8 cellular contexts compared by ENCODE assay signal in the genomic region with DNA sequence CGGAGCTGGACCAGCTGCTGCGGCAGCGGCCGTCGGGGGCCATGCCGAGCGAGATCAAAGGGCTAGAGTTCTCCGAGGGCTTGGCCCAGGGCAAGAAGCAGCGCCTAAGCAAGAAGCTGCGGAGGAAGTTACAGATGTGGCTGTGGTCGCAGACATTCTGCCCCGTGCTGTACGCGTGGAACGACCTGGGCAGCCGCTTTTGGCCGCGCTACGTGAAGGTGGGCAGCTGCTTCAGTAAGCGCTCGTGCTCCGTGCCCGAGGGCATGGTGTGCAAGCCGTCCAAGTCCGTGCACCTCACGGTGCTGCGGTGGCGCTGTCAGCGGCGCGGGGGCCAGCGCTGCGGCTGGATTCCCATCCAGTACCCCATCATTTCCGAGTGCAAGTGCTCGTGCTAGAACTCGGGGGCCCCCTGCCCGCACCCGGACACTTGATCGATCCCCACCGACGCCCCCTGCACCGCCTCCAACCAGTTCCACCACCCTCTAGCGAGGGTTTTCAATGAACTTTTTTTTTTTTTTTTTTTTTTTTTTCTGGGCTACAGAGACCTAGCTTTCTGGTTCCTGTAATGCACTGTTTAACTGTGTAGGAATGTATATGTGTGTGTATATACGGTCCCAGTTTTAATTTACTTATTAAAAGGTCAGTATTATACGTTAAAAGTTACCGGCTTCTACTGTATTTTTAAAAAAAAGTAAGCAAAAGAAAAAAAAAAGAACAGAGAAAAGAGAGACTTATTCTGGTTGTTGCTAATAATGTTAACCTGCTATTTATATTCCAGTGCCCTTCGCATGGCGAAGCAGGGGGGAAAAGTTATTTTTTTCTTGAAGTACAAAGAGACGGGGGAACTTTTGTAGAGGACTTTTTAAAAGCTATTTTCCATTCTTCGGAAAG. TPM values are rescaled to one million over a fixed set of nuclear protein-coding genes. Genes with fewer than 3 reads are reported as not detected.
DNase-seq lines count a peak whose midpoint lies in the region; ATAC-seq and TF ChIP-seq lines count a peak whose summit lies in the region.

No MANE protein-coding gene starts in this region.

- peaks cover 21% of the 10 kb centered on the region for H3K27me3 Mint-ChIP-seq in activated CD8-positive, alpha-beta T cell treated with anti-CD3 and anti-CD28 coated beads for 36 hours

- no peaks in the 10 kb centered on the region for H3K36me3 ChIP-seq in psoas muscle (ENCODE audit: insufficient read depth in 1 of 2, low read depth in 1 of 2)

- DNase-seq in DMS53 (lab: John Stamatoyannopoulos, UW): peak; percentile 60
- DNase-seq in LHCN-M2 (ENCODE audit: low read depth): peak; percentile 49
- DNase-seq in activated CD8-positive, alpha-beta T cell treated with anti-CD3 and anti-CD28 coated beads for 36 hours: peak; percentile 57
- DNase-seq in foreskin fibroblast: peak in 1 of 2 donors; percentile 35
- peak in 1 of 2 donors; percentile 35 for DNase-seq in psoas muscle
- DNase-seq in COLO829 (ENCODE audit: low spot score): no peak

- H3K9me3 ChIP-seq in psoas muscle: no peaks in the 10 kb centered on the region

- H3K9me3 Mint-ChIP-seq in activated CD8-positive, alpha-beta T cell treated with anti-CD3 and anti-CD28 coated beads for 36 hours: no peaks in the 10 kb centered on the region

- TF ChIP-seq CTCF in activated CD8-positive, alpha-beta T cell treated with anti-CD3 and anti-CD28 coated beads for 36 hours (IDR thresholded peaks at IDR 0.05): no peak
- TF ChIP-seq CTCF in foreskin fibroblast (IDR thresholded peaks at IDR 0.05; ENCODE audit: low read depth, low read length) (no peak), psoas muscle (IDR thresholded peaks at IDR 0.05) (no peak)

- peak overlapping the region; percentile 59 to 61 for H3K4me3 ChIP-seq in foreskin fibroblast (ENCODE audit: low read depth in 1 of 2, low read length in 2 of 2)
- H3K4me3 ChIP-seq in psoas muscle: peak overlapping the region; percentile 81

- no peaks in the 10 kb centered on the region for H3K36me3 Mint-ChIP-seq in activated CD8-positive, alpha-beta T cell treated with anti-CD3 and anti-CD28 coated beads for 36 hours (ENCODE audit: low read depth)

- peak overlapping the region; percentile 82 for H3K4me3 Mint-ChIP-seq in activated CD8-positive, alpha-beta T cell treated with anti-CD3 and anti-CD28 coated beads for 36 hours

- peaks cover 34% of the 10 kb centered on the region for H3K4me1 Mint-ChIP-seq in activated CD8-positive, alpha-beta T cell treated with anti-CD3 and anti-CD28 coated beads for 36 hours (ENCODE audit: low read depth)

- intact Hi-C loops in activated CD8-positive, alpha-beta T cell treated with anti-CD3 and anti-CD28 coated beads for 36 hours (cut with micrococcal nuclease): loop anchor here (2.0 kb wide), 1 partner anchor 186 kb away; no protein-coding TSS in a partner anchor
- intact Hi-C loops in psoas muscle (cut with DNase I): loop anchor here (5.0 kb wide), 3 partner anchors 83 to 183 kb away; no protein-coding TSS in a partner anchor

- peaks cover 0 to 13% (median 1%) of the 10 kb centered on the region in 3 donors for H3K27me3 ChIP-seq in psoas muscle (ENCODE audit: insufficient read depth in 3 of 3, low read length in 2 of 3)

- H3K4me1 ChIP-seq in psoas muscle: peaks cover 26% of the 10 kb centered on the region

- peak overlapping the region; percentile 25 for H3K27ac Mint-ChIP-seq in activated CD8-positive, alpha-beta T cell treated with anti-CD3 and anti-CD28 coated beads for 36 hours

- peak; percentile 6 for ATAC-seq in activated CD8-positive, alpha-beta T cell treated with anti-CD3 and anti-CD28 coated beads for 36 hours
- ATAC-seq in psoas muscle: peak; percentile 21 to 46 (median 34)
- no peak for ATAC-seq in HG02763 (IDR thresholded peaks at IDR 0.05; ENCODE audit: unreplicated experiment)
- no peak for ATAC-seq in GM21390 (IDR thresholded peaks at IDR 0.05; ENCODE audit: unreplicated experiment)

- POLR2A ChIA-PET in activated CD8-positive, alpha-beta T cell treated with anti-CD3 and anti-CD28 coated beads for 36 hours (lab: Charles Lee): interaction anchor here (0.8 to 1.0 kb wide), 3 partner anchors 24 to 240 kb away, joined by 3 read pairs; no protein-coding TSS in a partner anchor

- peak overlapping the region; percentile 92 for H3K27ac ChIP-seq in psoas muscle

- CTCF ChIA-PET in activated CD8-positive, alpha-beta T cell treated with anti-CD3 and anti-CD28 coated beads for 36 hours (lab: Charles Lee): interaction anchor here (0.6 to 8.1 kb wide), 12 partner anchors 9 to 224 kb away, joined by 3 to 106 read pairs (median 4); no protein-coding TSS in a partner anchor

- WGBS in psoas muscle, 3 donors: 2 to 3% (median 2%) methylated on average over 50 of the region's 50 CpGs

RNA-seq across cellular contexts. Expression of a gene that starts 1.3 kb away (rescaled TPM):
- total RNA-seq in LHCN-M2 (2014; rRNA removed): 196 and 274 TPM in 2 replicates
- polyA plus RNA-seq in LHCN-M2 (2012): 48.6 TPM
- total RNA-seq in activated CD8-positive, alpha-beta T cell treated with anti-CD3 and anti-CD28 coated beads for 36 hours: 10 to 100 TPM; 23.5 to 25.8 TPM
- total RNA-seq in psoas muscle: 1 to 10 TPM; 2.7 to 8.5 (median 5.2) TPM
- polyA plus RNA-seq in psoas muscle: 1 to 10 TPM in 2 of 3 donors, under 1 TPM in 1; 0.60 to 2.2 (median 1.2) TPM

Comparison
In these comparisons a context has a peak if more than half of its experiments do, and no peak if none do; other contexts are left out.
1. ATAC-seq: peak in activated CD8-positive, alpha-beta T cell treated with anti-CD3 and anti-CD28 coated beads for 36 hours (single experiment) and psoas muscle (4 of 4); none in HG02763 (single experiment) and GM21390 (single experiment).